21 cellular contexts compared by ENCODE assay signal in the genomic region with DNA sequence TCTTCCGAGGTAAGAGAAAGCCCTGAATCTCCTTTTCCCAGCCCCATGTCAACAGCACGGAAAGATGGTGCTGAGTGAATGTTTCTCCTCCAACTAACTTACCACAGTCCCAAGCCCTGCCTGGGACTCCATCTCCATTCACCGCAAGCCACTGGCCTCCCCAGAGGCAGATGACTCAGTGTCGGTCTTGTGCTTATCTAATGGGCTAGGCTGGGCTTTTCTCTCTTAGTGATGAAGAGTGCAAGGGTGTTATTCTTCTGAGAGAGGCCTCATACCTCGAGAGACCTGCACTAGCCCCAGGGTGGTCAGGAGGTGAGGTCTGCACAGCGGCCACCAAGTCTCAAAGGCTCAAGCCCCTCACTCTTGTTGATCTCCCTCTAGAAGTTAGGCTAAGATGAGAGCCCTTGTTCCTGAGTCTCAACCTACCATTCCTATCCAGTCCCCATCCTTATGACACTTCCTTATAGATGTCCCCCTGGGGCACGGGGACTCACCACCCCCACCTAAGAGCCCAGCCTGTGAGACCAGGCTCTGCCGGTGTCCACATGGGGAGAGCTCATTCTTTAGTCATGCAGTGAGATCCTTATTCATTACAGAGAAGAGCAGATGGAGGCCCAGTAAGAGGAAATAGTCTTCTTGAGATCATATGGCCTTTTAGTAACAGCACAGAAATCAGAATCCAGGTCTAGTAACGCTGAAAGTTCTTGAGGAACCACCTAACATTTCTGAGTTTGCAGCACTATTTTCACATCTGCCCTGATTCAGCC.
DNase-seq lines count a peak whose midpoint lies in the region; ATAC-seq lines count a peak whose summit lies in the region.
"Had no signal": no experiment of that assay in that cellular context is flagged by ENCODE, and none has a peak within 500 bp of the region (broad histone marks: within the 10 kb centered on the region; RNA-seq: fewer than 3 reads in every experiment).

No MANE protein-coding gene starts in this region.

- DNase-seq in RPMI7951 (ENCODE audit: low read depth) (peak; percentile 90), hepatic stellate cell (ENCODE audit: low spot score) (peak; percentile 77), ureter (ENCODE audit: low spot score) (peak; percentile 9), AML-193 (lab: John Stamatoyannopoulos, UW) (no peak), left colon (no peak)
- DNase-seq: activated CD4-positive, alpha-beta T cell treated with anti-CD3 and anti-CD28 coated beads, Interleukin-2, amount 50 U/mL, for 4 hours; activated gamma-delta T cell treated with Interleukin-2 at 50 U/mL for 16 hours; COR-L47; DMS79 treated with DMSO at 0.1 percent for 48 hours; gastrocnemius medialis; naive thymus-derived CD8-positive, alpha-beta T cell; NCI-H1694; NCI-H82; posterior cingulate gyrus; stimulated activated CD4-positive, alpha-beta T cell treated with anti-CD3 and anti-CD28 coated beads, Interleukin-2, amount 100 ng/mL, for 48 hours; stimulated activated naive CD4-positive, alpha-beta T cell treated with Interleukin-2 at 50 U/mL for 16 hours; T-helper 2 cell; tibial artery had no signal

- intact Hi-C loops in left colon (cut with DNase I, micrococcal nuclease): no loop called here

- peak; percentile 44 for ATAC-seq in HG02973 (IDR thresholded peaks at IDR 0.05; ENCODE audit: unreplicated experiment)
- ATAC-seq in left colon: no peak
- no peak for ATAC-seq in GM18511 (IDR thresholded peaks at IDR 0.05; ENCODE audit: unreplicated experiment)
- ATAC-seq: gastrocnemius medialis; HepG2; naive thymus-derived CD8-positive, alpha-beta T cell had no signal

Comparison
In these comparisons a context has a peak if more than half of its experiments do, and no peak if none do; other contexts are left out.
1. DNase-seq: peak in RPMI7951 (single experiment), hepatic stellate cell (single experiment) and ureter (single experiment); none in AML-193 (0 of 2) and left colon (0 of 2).